19 cellular contexts compared by ENCODE assay signal in genomic region chr17:80425835-80426426, GRCh38. TPM values are rescaled to one million over a fixed set of nuclear protein-coding genes. Genes with fewer than 3 reads are reported as not detected.
"Had no signal": no experiment of that assay in that cellular context is flagged by ENCODE, and none has a peak within 500 bp of the region (broad histone marks: within the 10 kb centered on the region; RNA-seq: fewer than 3 reads in every experiment).

No MANE protein-coding gene starts in this region.

- H3K27me3 Mint-ChIP-seq: activated CD4-positive, alpha-beta memory T cell treated with anti-CD3 and anti-CD28 coated beads for 36 hours; activated CD4-positive, alpha-beta T cell treated with anti-CD3 and anti-CD28 coated beads for 36 hours; activated CD8-positive, alpha-beta memory T cell treated with anti-CD3 and anti-CD28 coated beads, Interleukin-2, amount 10 ng/mL, durations not matched to agents 7 days and 5 days; activated naive CD4-positive, alpha-beta T cell treated with anti-CD3 and anti-CD28 coated beads, Interleukin-2, amount 50 U/mL, for 24 hours had no signal

- DNase-seq: activated CD4-positive, alpha-beta memory T cell treated with anti-CD3 and anti-CD28 coated beads for 36 hours; activated CD4-positive, alpha-beta T cell treated with anti-CD3 and anti-CD28 coated beads for 36 hours; activated CD8-positive, alpha-beta memory T cell treated with anti-CD3 and anti-CD28 coated beads, Interleukin-2, amount 10 ng/mL, durations not matched to agents 7 days and 5 days; activated effector memory CD4-positive, alpha-beta T cell treated with anti-CD3 and anti-CD28 coated beads, Interleukin-2, amount 50 U/mL, for 16 hours; activated T-cell treated with anti-CD3 and anti-CD28 coated beads, Interleukin-2, amount 50 U/mL, for 1 hour; adrenal gland; heart right ventricle; islet precursor cell; mesendoderm; stimulated activated CD4-positive, alpha-beta T cell treated with anti-CD3 and anti-CD28 coated beads, Interleukin-4, amount 100 ng/mL, for 1 hour; stimulated activated naive CD4-positive, alpha-beta T cell treated with Interleukin-2 at 50 U/mL for 16 hours; transverse colon had no signal

- H3K9me3 Mint-ChIP-seq: activated CD4-positive, alpha-beta memory T cell treated with anti-CD3 and anti-CD28 coated beads for 36 hours; activated naive CD4-positive, alpha-beta T cell treated with anti-CD3 and anti-CD28 coated beads, Interleukin-2, amount 50 U/mL, for 24 hours; nephron; T-cell had no signal

- H3K27ac Mint-ChIP-seq: activated CD4-positive, alpha-beta memory T cell treated with anti-CD3 and anti-CD28 coated beads for 36 hours; activated CD4-positive, alpha-beta T cell treated with anti-CD3 and anti-CD28 coated beads for 36 hours; activated CD8-positive, alpha-beta memory T cell treated with anti-CD3 and anti-CD28 coated beads, Interleukin-2, amount 10 ng/mL, durations not matched to agents 7 days and 5 days; activated naive CD4-positive, alpha-beta T cell treated with anti-CD3 and anti-CD28 coated beads, Interleukin-2, amount 50 U/mL, for 24 hours; nephron; T-cell had no signal

- H3K27me3 ChIP-seq: adrenal gland, dorsolateral prefrontal cortex, gastroesophageal sphincter, heart right ventricle, left lung, transverse colon, vagina had no signal

- H3K36me3 ChIP-seq: adrenal gland, transverse colon, vagina had no signal

- H3K4me1 Mint-ChIP-seq: nephron had no signal

- H3K9me3 ChIP-seq: adrenal gland, gastroesophageal sphincter, heart right ventricle, left lung, transverse colon, vagina had no signal

- H3K36me3 Mint-ChIP-seq: activated CD4-positive, alpha-beta memory T cell treated with anti-CD3 and anti-CD28 coated beads for 36 hours; activated CD8-positive, alpha-beta memory T cell treated with anti-CD3 and anti-CD28 coated beads, Interleukin-2, amount 10 ng/mL, durations not matched to agents 7 days and 5 days; activated naive CD4-positive, alpha-beta T cell treated with anti-CD3 and anti-CD28 coated beads, Interleukin-2, amount 50 U/mL, for 24 hours; T-cell had no signal

- H3K4me3 ChIP-seq: adrenal gland, gastroesophageal sphincter, heart right ventricle, left lung, transverse colon, vagina had no signal

- H3K4me3 Mint-ChIP-seq: activated CD4-positive, alpha-beta memory T cell treated with anti-CD3 and anti-CD28 coated beads for 36 hours; activated CD4-positive, alpha-beta T cell treated with anti-CD3 and anti-CD28 coated beads for 36 hours; activated CD8-positive, alpha-beta memory T cell treated with anti-CD3 and anti-CD28 coated beads, Interleukin-2, amount 10 ng/mL, durations not matched to agents 7 days and 5 days; activated naive CD4-positive, alpha-beta T cell treated with anti-CD3 and anti-CD28 coated beads, Interleukin-2, amount 50 U/mL, for 24 hours; nephron; T-cell had no signal

- H3K27ac ChIP-seq: adrenal gland, gastroesophageal sphincter, heart right ventricle, left lung, transverse colon, vagina had no signal

RNA-seq across cellular contexts. Expression of gene NPTX1, which starts 50.5 kb away (rescaled TPM):
- total RNA-seq: heart right ventricle had no signal
